In genomic region chr1:204146309-204146708, GRCh38 we compare ENCODE assay signal across 25 cellular contexts. TPM values are rescaled to one million over a fixed set of nuclear protein-coding genes. Genes with fewer than 3 reads are reported as not detected.
"Had no signal": no experiment of that assay in that cellular context is flagged by ENCODE, and none has a peak within 500 bp of the region (broad histone marks: within the 10 kb centered on the region; RNA-seq: fewer than 3 reads in every experiment).

No MANE protein-coding gene starts in this region.

- H3K27ac ChIP-seq: adrenal gland, breast epithelium, SK-N-MC had no signal

- DNase-seq: activated CD4-positive, alpha-beta T cell treated with anti-CD3 and anti-CD28 coated beads for 4 hours; activated CD8-positive, alpha-beta memory T cell treated with anti-CD3 and anti-CD28 coated beads, Interleukin-2, amount 50 U/mL, for 4 hours; activated CD8-positive, alpha-beta T cell treated with anti-CD3 and anti-CD28 coated beads for 36 hours; activated naive CD4-positive, alpha-beta T cell treated with anti-CD3 and anti-CD28 coated beads, Interleukin-2, amount 50 U/mL, for 16 hours; activated naive CD8-positive, alpha-beta T cell treated with anti-CD3 and anti-CD28 coated beads, Interleukin-2, amount 10 ng/mL, durations not matched to agents 7 days and 5 days; activated T-cell treated with anti-CD3 and anti-CD28 coated beads, Interleukin-2, amount 50 U/mL, for 1 hour; adrenal gland; anterior cingulate cortex; central memory CD4-positive, alpha-beta T cell; KG1; NCI-H1048; NCI-H146; NCI-H187 treated with DMSO at 0.1 percent for 48 hours; NCI-H2081 treated with DMSO at 0.1 percent for 48 hours; NCI-H446; NCI-H524; NCI-H748 treated with DMSO at 0.1 percent for 48 hours; PC-3; T-cell; T-helper 2 cell; T1000 had no signal

- H3K27me3 ChIP-seq: adrenal gland, breast epithelium had no signal

- H3K9me3 ChIP-seq: adrenal gland, breast epithelium had no signal

- ATAC-seq: activated CD8-positive, alpha-beta T cell treated with anti-CD3 and anti-CD28 coated beads for 36 hours; PC-3; T-cell had no signal

- H3K36me3 ChIP-seq: adrenal gland, breast epithelium had no signal

- H3K4me3 ChIP-seq: adrenal gland, breast epithelium, SK-N-MC had no signal

RNA-seq across cellular contexts. Expression of gene REN, which starts 19.8 kb away (rescaled TPM):
- total RNA-seq: activated CD8-positive, alpha-beta T cell treated with anti-CD3 and anti-CD28 coated beads for 36 hours; activated naive CD8-positive, alpha-beta T cell treated with anti-CD3 and anti-CD28 coated beads, Interleukin-2, amount 10 ng/mL, durations not matched to agents 7 days and 5 days; breast epithelium; chondrocyte; LHCN-M2; T-cell had no signal

RNA-seq across cellular contexts. Expression of gene KISS1, which starts 50.0 kb away (rescaled TPM):
- total RNA-seq: activated CD8-positive, alpha-beta T cell treated with anti-CD3 and anti-CD28 coated beads for 36 hours; activated naive CD8-positive, alpha-beta T cell treated with anti-CD3 and anti-CD28 coated beads, Interleukin-2, amount 10 ng/mL, durations not matched to agents 7 days and 5 days; adrenal gland; breast epithelium; LHCN-M2; T-cell had no signal
